Comparison of ENCODE assay signal across 24 cellular contexts in genomic region chr6:132929141-132929540, GRCh38.
DNase-seq lines count a peak whose midpoint lies in the region; ATAC-seq and TF ChIP-seq lines count a peak whose summit lies in the region.
"Had no signal": no experiment of that assay in that cellular context is flagged by ENCODE, and none has a peak within 500 bp of the region (broad histone marks: within the 10 kb centered on the region; RNA-seq: fewer than 3 reads in every experiment).

No MANE protein-coding gene starts in this region.

- no peak overlapping the region for H3K27ac Mint-ChIP-seq in GM23338
- H3K27ac Mint-ChIP-seq: B cell, CD14-positive monocyte, HFFc6 had no signal

- H3K4me2 ChIP-seq in GM23338 (no peak overlapping the region), PC-3 (ENCODE audit: low read length) (no peak overlapping the region)
- H3K4me2 ChIP-seq: PC-9 had no signal

- H3K36me3 Mint-ChIP-seq in GM23338 (ENCODE audit: low read depth), result no peaks in the 10 kb centered on the region
- H3K36me3 Mint-ChIP-seq: CD14-positive monocyte had no signal

- CTCF ChIA-PET in PC-3 (lab: Charles Lee), result no interaction called here

- no peak for DNase-seq in GM23338 (ENCODE audit: low spot score)
- peak; percentile 13 for DNase-seq in PC-3
- peak; percentile 35 for DNase-seq in fibroblast of peridontal ligament (ENCODE audit: extremely low read depth)
- DNase-seq in NCI-H1417 treated with DMSO at 0.1 percent for 48 hours (lab: John Stamatoyannopoulos, UW), result no peak
- no peak for DNase-seq in stimulated activated CD4-positive, alpha-beta T cell treated with anti-CD3 and anti-CD28 coated beads, Interleukin-4, amount 100 ng/mL, for 24 hours
- DNase-seq in MV-4-11 (lab: John Stamatoyannopoulos, UW), result no peak
- no peak for DNase-seq in NCI-H774 (lab: John Stamatoyannopoulos, UW)
- DNase-seq: GOT3; HFFc6; KBM-7; MG63; NCI-H1436; NCI-H187 treated with DMSO at 0.1 percent for 48 hours; NCI-H2171 treated with DMSO at 0.1 percent for 48 hours; NCI-H345; NCI-H510A treated with DMSO at 0.1 percent for 48 hours; NCI-H82; NK-92 treated with Interleukin-12 subunit alpha and Interleukin-12 subunit beta, amount 100 ng/mL, for 24 hours; PC-9; SJCRH30 had no signal

- H3K4me3 Mint-ChIP-seq in GM23338, result no peak overlapping the region
- H3K4me3 Mint-ChIP-seq: B cell, CD14-positive monocyte, HFFc6 had no signal

- no peaks in the 10 kb centered on the region for H3K36me3 ChIP-seq in GM23338 (ENCODE audit: insufficient read depth)
- H3K36me3 ChIP-seq in PC-3 (ENCODE audit: low read depth, low read length), result no peaks in the 10 kb centered on the region
- H3K36me3 ChIP-seq: HAP-1, MG63, SJCRH30 had no signal

- H3K4me1 Mint-ChIP-seq in GM23338, result peaks cover 22% of the 10 kb centered on the region
- H3K4me1 Mint-ChIP-seq: B cell, CD14-positive monocyte had no signal

- H3K27ac ChIP-seq in GM23338 (ENCODE audit: low read depth) (no peak overlapping the region), PC-3 (ENCODE audit: low read length) (no peak overlapping the region)
- H3K27ac ChIP-seq: PC-9, SJCRH30 had no signal

- H3K4me3 ChIP-seq in GM23338 (no peak overlapping the region), PC-3 (ENCODE audit: low read length) (no peak overlapping the region)
- H3K4me3 ChIP-seq: HAP-1, MG63, PC-9, SJCRH30 had no signal

- H3K9ac ChIP-seq in PC-3 (ENCODE audit: low read length), result no peak overlapping the region

- H3K9me3 ChIP-seq in PC-3 (ENCODE audit: low read length), result no peaks in the 10 kb centered on the region
- H3K9me3 ChIP-seq: HAP-1, MG63, SJCRH30 had no signal

- ATAC-seq in GM23338 (no peak), PC-3 (no peak)
- ATAC-seq: Right ventricle myocardium inferior had no signal

- no peaks in the 10 kb centered on the region for H4K20me1 ChIP-seq in GM23338 (replicated peaks; ENCODE audit: insufficient read depth)
- H4K20me1 ChIP-seq in PC-3 (ENCODE audit: low read length), result no peaks in the 10 kb centered on the region

- BruUV-seq in PC-3 (replicated peaks; lab: Mats Ljungman, UMichigan), result no TSS peak

- peaks cover 2% of the 10 kb centered on the region for H3K27me3 Mint-ChIP-seq in GM23338 (ENCODE audit: insufficient read depth, low read depth, poor library complexity)

- H3F3A ChIP-seq in GM23338 (replicated peaks; ENCODE audit: low read depth) (no peaks in the 10 kb centered on the region), PC-3 (ENCODE audit: low read length, unreplicated experiment) (no peaks in the 10 kb centered on the region)

- H3K79me2 ChIP-seq in GM23338 (replicated peaks; ENCODE audit: insufficient read depth) (no peaks in the 10 kb centered on the region), PC-3 (ENCODE audit: low read length) (no peaks in the 10 kb centered on the region)

- intact Hi-C loops in PC-3 (cut with micrococcal nuclease), result no loop called here

- H3K9me2 ChIP-seq in GM23338 (ENCODE audit: insufficient read depth) (no peaks in the 10 kb centered on the region), PC-3 (replicated peaks; ENCODE audit: low read length) (no peaks in the 10 kb centered on the region)

- POLR2A ChIA-PET in PC-3 (lab: Charles Lee; ENCODE audit: unreplicated experiment), result no interaction called here

- TF ChIP-seq CTCF in GM23338 (conservative IDR thresholded peaks at IDR 0.05; ENCODE audit: low read depth in 2 of 2) (no peak), PC-3 (conservative IDR thresholded peaks at IDR 0.05; ENCODE audit: low read depth, low read length) (no peak)

- 0 out of 2 replicates have a peak, but pooled peaks cover 5% of the 10 kb centered on the region for H3K4me1 ChIP-seq in GM23338 (ENCODE audit: insufficient read depth)
- H3K4me1 ChIP-seq in PC-3 (ENCODE audit: insufficient read depth, low read length), result peaks cover 17% of the 10 kb centered on the region

- peak overlapping the region; percentile 52; the same call in 1 of the 2 replicates for H2AFZ ChIP-seq in GM23338
- no peak overlapping the region for H2AFZ ChIP-seq in PC-3 (ENCODE audit: low read length)
- H2AFZ ChIP-seq: PC-9 had no signal

- H3K27me3 ChIP-seq in GM23338 (ENCODE audit: insufficient read depth) (no peaks in the 10 kb centered on the region), PC-3 (ENCODE audit: low read length) (no peaks in the 10 kb centered on the region)
- H3K27me3 ChIP-seq: MG63, SJCRH30 had no signal

- no peaks in the 10 kb centered on the region for H3K9me3 Mint-ChIP-seq in GM23338
- H3K9me3 Mint-ChIP-seq: HFFc6 had no signal

TF ChIP-seq in GM23338, 12 proteins besides CTCF, POLR2A, EP300 and RAD21 (continues in another document):
- no peak for TF ChIP-seq EZH2phosphoT487 (IDR thresholded peaks at IDR 0.05; ENCODE audit: unreplicated experiment)
- TF ChIP-seq STAT1 (IDR thresholded peaks at IDR 0.05; ENCODE audit: unreplicated experiment), result no peak
- TF ChIP-seq ZNF114 (CRISPR knock-in tag; IDR thresholded peaks at IDR 0.05), result no peak
- no peak for TF ChIP-seq JUNB (IDR thresholded peaks at IDR 0.05; ENCODE audit: unreplicated experiment)
- no peak for TF ChIP-seq ETS1 (IDR thresholded peaks at IDR 0.05)
- TF ChIP-seq POLR2AphosphoS5 (IDR thresholded peaks at IDR 0.05; ENCODE audit: low read depth), result no peak
- no peak for TF ChIP-seq ZNF331 (CRISPR knock-in tag; IDR thresholded peaks at IDR 0.05; ENCODE audit: low read depth)
- TF ChIP-seq REST (IDR thresholded peaks at IDR 0.05; ENCODE audit: unreplicated experiment), result no peak

Comparison
In these comparisons a context has a peak if more than half of its experiments do, and no peak if none do; other contexts are left out.
1. DNase-seq: peak in PC-3 (single experiment) and fibroblast of peridontal ligament (single experiment); none in GM23338 (single experiment), NCI-H1417 treated with DMSO at 0.1 percent for 48 hours (single experiment), stimulated activated CD4-positive, alpha-beta T cell treated with anti-CD3 and anti-CD28 coated beads, Interleukin-4, amount 100 ng/mL, for 24 hours (single experiment), MV-4-11 (single experiment) and NCI-H774 (single experiment).